1 cellular context compared by ENCODE assay signal in the genomic region with DNA sequence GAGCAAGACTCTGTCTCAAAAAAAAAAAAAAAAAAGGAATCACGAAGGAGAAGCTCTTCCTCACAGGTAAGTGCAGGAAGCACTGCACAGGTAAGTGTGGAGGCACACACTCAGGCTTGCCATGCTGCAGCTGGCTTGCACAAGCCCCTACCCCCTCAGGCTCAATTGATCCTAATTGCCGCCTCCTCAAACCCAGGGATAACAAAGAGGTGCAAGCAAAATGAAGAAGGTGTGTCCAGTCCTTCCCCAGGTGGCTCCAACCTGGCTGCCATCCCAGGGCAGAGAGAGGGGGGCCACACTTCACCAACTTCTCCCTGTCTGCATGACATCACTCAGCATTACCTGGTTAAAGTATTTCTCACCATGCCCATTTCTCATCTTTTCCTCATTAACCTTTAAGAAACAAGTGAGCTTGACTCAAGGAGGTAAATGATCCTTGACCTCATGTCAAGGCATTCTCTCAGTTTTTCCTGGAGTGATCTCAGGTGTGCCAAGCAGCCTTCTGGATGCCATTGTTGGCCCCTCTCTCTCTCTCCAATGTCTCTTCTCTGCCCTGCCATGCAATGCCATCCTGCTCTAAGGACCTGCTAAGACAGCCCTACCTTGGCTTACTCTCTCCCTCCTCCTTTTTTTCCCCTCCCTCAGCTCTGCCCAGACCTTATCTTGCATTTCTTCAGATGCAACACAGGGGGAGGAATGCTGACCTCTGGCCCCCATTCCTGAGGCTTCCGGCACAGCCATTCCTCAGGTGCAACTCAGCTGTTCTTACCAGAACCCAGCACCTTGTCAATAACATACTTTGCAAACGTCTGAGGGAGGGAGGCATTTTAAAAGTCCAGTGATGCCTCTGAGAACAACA.
TF ChIP-seq lines count a peak whose summit lies in the region.

No MANE protein-coding gene starts in this region.

TF ChIP-seq in SK-N-SH treated with all-trans-retinoic acid at 6 μM for 48 hours, 23 proteins besides CTCF, POLR2A, EP300 and RAD21 (continued from another document):
- TF ChIP-seq, protein P1, sequence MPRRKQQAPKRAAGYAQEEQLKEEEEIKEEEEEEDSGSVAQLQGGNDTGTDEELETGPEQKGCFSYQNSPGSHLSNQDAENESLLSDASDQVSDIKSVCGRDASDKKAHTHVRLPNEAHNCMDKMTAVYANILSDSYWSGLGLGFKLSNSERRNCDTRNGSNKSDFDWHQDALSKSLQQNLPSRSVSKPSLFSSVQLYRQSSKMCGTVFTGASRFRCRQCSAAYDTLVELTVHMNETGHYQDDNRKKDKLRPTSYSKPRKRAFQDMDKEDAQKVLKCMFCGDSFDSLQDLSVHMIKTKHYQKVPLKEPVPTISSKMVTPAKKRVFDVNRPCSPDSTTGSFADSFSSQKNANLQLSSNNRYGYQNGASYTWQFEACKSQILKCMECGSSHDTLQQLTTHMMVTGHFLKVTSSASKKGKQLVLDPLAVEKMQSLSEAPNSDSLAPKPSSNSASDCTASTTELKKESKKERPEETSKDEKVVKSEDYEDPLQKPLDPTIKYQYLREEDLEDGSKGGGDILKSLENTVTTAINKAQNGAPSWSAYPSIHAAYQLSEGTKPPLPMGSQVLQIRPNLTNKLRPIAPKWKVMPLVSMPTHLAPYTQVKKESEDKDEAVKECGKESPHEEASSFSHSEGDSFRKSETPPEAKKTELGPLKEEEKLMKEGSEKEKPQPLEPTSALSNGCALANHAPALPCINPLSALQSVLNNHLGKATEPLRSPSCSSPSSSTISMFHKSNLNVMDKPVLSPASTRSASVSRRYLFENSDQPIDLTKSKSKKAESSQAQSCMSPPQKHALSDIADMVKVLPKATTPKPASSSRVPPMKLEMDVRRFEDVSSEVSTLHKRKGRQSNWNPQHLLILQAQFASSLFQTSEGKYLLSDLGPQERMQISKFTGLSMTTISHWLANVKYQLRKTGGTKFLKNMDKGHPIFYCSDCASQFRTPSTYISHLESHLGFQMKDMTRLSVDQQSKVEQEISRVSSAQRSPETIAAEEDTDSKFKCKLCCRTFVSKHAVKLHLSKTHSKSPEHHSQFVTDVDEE (CRISPR knock-in tag; IDR thresholded peaks at IDR 0.05): no peak
- TF ChIP-seq ARNTL (CRISPR knock-in tag; IDR thresholded peaks at IDR 0.05; ENCODE audit: borderline replicate concordance, low read depth) (no peak), OSR1 (CRISPR knock-in tag; IDR thresholded peaks at IDR 0.05) (no peak)
- TF ChIP-seq, protein P2, sequence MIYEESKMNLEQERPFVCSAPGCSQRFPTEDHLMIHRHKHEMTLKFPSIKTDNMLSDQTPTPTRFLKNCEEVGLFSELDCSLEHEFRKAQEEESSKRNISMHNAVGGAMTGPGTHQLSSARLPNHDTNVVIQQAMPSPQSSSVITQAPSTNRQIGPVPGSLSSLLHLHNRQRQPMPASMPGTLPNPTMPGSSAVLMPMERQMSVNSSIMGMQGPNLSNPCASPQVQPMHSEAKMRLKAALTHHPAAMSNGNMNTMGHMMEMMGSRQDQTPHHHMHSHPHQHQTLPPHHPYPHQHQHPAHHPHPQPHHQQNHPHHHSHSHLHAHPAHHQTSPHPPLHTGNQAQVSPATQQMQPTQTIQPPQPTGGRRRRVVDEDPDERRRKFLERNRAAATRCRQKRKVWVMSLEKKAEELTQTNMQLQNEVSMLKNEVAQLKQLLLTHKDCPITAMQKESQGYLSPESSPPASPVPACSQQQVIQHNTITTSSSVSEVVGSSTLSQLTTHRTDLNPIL (CRISPR knock-in tag; IDR thresholded peaks at IDR 0.05; ENCODE audit: low read depth): no peak
